In genomic region chr15:34588046-34588674, GRCh38 we compare ENCODE assay signal across 1 cellular context.
A peak's percentile ranks its signal among the peaks of the same experiment; 100 is the strongest.
TF ChIP-seq lines count a peak whose summit lies in the region.

No MANE protein-coding gene starts in this region.

TF ChIP-seq in HepG2, 621 proteins besides CTCF, POLR2A, EP300 and RAD21 (continued from another document and continues in another):
- TF ChIP-seq BATF2 (CRISPR knock-in tag; IDR thresholded peaks at IDR 0.05) (no peak), ZHX1 (CRISPR knock-in tag; IDR thresholded peaks at IDR 0.05; ENCODE audit: low read depth) (no peak), ZNF737 (CRISPR knock-in tag; IDR thresholded peaks at IDR 0.05; ENCODE audit: borderline replicate concordance) (no peak), NCOA1 (CRISPR knock-in tag; IDR thresholded peaks at IDR 0.05) (no peak), TRIM22 (IDR thresholded peaks at IDR 0.05) (no peak), ARNTL (CRISPR knock-in tag; IDR thresholded peaks at IDR 0.05) (no peak), ZNF546 (CRISPR knock-in tag; conservative IDR thresholded peaks at IDR 0.05) (no peak), ZNF33B (CRISPR knock-in tag; IDR thresholded peaks at IDR 0.05) (no peak), ZNF572 (CRISPR knock-in tag; IDR thresholded peaks at IDR 0.05) (no peak), REST (IDR thresholded peaks at IDR 0.05; ENCODE audit: borderline replicate concordance in 1 of 2, low read depth in 1 of 2, low read length in 2 of 2) (peak in 1 of 2 experiments; percentile 29; a peak in 1 of 4 replicates), DBP (CRISPR knock-in tag; IDR thresholded peaks at IDR 0.05; ENCODE audit: not compliant biosample characterization) (no peak), ZNF530 (CRISPR knock-in tag; IDR thresholded peaks at IDR 0.05; ENCODE audit: low read depth) (no peak), BCL6 (CRISPR knock-in tag; IDR thresholded peaks at IDR 0.05) (no peak), CBX1 (IDR thresholded peaks at IDR 0.05; ENCODE audit: low read depth) (no peak), ZNF710 (CRISPR knock-in tag; IDR thresholded peaks at IDR 0.05; ENCODE audit: borderline replicate concordance) (no peak), PBX3 (CRISPR knock-in tag; IDR thresholded peaks at IDR 0.05; ENCODE audit: borderline replicate concordance) (no peak), ZNF317 (CRISPR knock-in tag; IDR thresholded peaks at IDR 0.05) (no peak), DNMT3B (CRISPR knock-in tag; conservative IDR thresholded peaks at IDR 0.05) (no peak), ZNF230 (CRISPR knock-in tag; IDR thresholded peaks at IDR 0.05) (no peak), ZNF574 (CRISPR knock-in tag; IDR thresholded peaks at IDR 0.05) (peak; percentile 34; the same call in 1 of the 2 replicates), ZSCAN5A (CRISPR knock-in tag; IDR thresholded peaks at IDR 0.05; ENCODE audit: borderline replicate concordance) (peak; percentile 98; the same call in 1 of the 2 replicates), FOXC1 (CRISPR knock-in tag; IDR thresholded peaks at IDR 0.05; ENCODE audit: borderline replicate concordance) (no peak), SNAPC4 (CRISPR knock-in tag; IDR thresholded peaks at IDR 0.05) (no peak), MZF1 (CRISPR knock-in tag; IDR thresholded peaks at IDR 0.05; ENCODE audit: borderline replicate concordance) (no peak), THAP8 (CRISPR knock-in tag; IDR thresholded peaks at IDR 0.05; ENCODE audit: borderline replicate concordance) (no peak), ZIK1 (CRISPR knock-in tag; IDR thresholded peaks at IDR 0.05; ENCODE audit: borderline replicate concordance, low read depth) (no peak), SAP130 (CRISPR knock-in tag; IDR thresholded peaks at IDR 0.05; ENCODE audit: low read depth) (peak; percentile 25), TFDP1 (CRISPR knock-in tag; IDR thresholded peaks at IDR 0.05; ENCODE audit: borderline replicate concordance) (peak; percentile 23; the same call in 1 of the 2 replicates), ATF7-NPFF (CRISPR knock-in tag; IDR thresholded peaks at IDR 0.05; ENCODE audit: low read depth) (no peak)
